Comparison of ENCODE assay signal across 10 cellular contexts in the genomic region with DNA sequence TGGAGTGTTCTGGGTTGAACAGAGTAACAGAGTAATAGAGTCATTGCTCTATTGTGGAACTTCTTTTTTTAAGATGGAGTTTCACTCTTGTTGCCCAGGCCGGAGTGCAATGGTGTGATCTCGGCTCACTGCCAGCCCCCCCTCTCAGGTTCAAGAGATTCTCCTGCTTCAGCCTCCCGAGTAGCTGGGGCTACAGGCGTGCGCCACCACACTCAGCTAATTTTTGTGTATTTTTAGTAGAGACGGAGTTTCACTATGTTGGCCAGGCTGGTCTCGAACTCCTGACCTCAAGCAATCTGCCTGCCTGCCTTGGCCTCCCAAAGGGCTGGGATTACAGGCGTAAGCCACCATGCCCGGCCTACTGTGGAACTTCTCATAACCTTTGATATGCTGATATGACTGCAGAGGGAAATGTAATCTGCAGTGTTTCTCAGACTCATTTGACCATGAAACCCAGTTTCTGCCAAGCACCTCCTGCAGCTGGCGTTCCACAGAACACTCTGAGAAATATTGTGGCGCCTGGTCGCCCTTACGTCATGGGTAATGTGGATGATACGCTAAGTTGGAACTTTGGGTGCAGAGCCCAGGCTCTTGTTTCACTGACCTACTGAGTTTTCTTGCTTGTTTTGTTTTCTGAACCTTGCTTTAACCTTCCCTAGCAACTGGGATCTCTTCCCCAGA.
DNase-seq lines count a peak whose midpoint lies in the region; ATAC-seq lines count a peak whose summit lies in the region.
"Had no signal": no experiment of that assay in that cellular context is flagged by ENCODE, and none has a peak within 500 bp of the region (broad histone marks: within the 10 kb centered on the region; RNA-seq: fewer than 3 reads in every experiment).

No MANE protein-coding gene starts in this region.

- ATAC-seq in activated naive CD8-positive, alpha-beta T cell treated with anti-CD3 and anti-CD28 coated beads, Interleukin-2, amount 50 U/mL, for 24 hours = no peak
- ATAC-seq in GM21619 (IDR thresholded peaks at IDR 0.05; ENCODE audit: unreplicated experiment) = peak; percentile 58
- peak; percentile 61 for ATAC-seq in HG03196 (IDR thresholded peaks at IDR 0.05; ENCODE audit: unreplicated experiment)
- peak; percentile 89 to 95 for ATAC-seq in stimulated activated naive B cell treated with anti-CD40 and anti-IgM and Interleukin-4, amounts not matched to agents 10 μg/mL and 1 μg/mL and 100 μg/mL, for 72 hours (replicated peaks)
- ATAC-seq: SK-N-SH treated with all-trans-retinoic acid at 6 μM for 48 hours had no signal

- no peaks in the 10 kb centered on the region for H3K36me3 Mint-ChIP-seq in activated naive CD8-positive, alpha-beta T cell treated with anti-CD3 and anti-CD28 coated beads, Interleukin-2, amount 50 U/mL, for 24 hours (ENCODE audit: low read depth)
- H3K36me3 Mint-ChIP-seq in activated naive CD8-positive, alpha-beta T cell treated with anti-CD3 and anti-CD28 coated beads for 36 hours = peaks cover 2% of the 10 kb centered on the region
- peaks cover 11 to 23% of the 10 kb centered on the region in 2 donors for H3K36me3 Mint-ChIP-seq in stimulated activated naive B cell treated with anti-CD40 and anti-IgM and Interleukin-4, amounts not matched to agents 10 μg/mL and 1 μg/mL and 100 μg/mL, for 72 hours

- peak overlapping the region; percentile 79 for H3K27ac Mint-ChIP-seq in activated naive CD8-positive, alpha-beta T cell treated with anti-CD3 and anti-CD28 coated beads, Interleukin-2, amount 50 U/mL, for 24 hours
- no peak overlapping the region for H3K27ac Mint-ChIP-seq in activated naive CD8-positive, alpha-beta T cell treated with anti-CD3 and anti-CD28 coated beads for 36 hours
- H3K27ac Mint-ChIP-seq in stimulated activated naive B cell treated with anti-CD40 and anti-IgM and Interleukin-4, amounts not matched to agents 10 μg/mL and 1 μg/mL and 100 μg/mL, for 72 hours = peak overlapping the region; percentile 94

- DNase-seq in activated naive CD8-positive, alpha-beta T cell treated with anti-CD3 and anti-CD28 coated beads, Interleukin-2, amount 50 U/mL, for 24 hours = no peak
- no peak for DNase-seq in activated naive CD8-positive, alpha-beta T cell treated with anti-CD3 and anti-CD28 coated beads for 36 hours
- peak; percentile 81 for DNase-seq in stimulated activated naive B cell treated with anti-CD40 and anti-IgM and Interleukin-4, amounts not matched to agents 10 μg/mL and 1 μg/mL and 100 μg/mL, for 72 hours
- DNase-seq in cerebellar cortex (ENCODE audit: low spot score) (no peak), NCI-H1694 (lab: John Stamatoyannopoulos, UW) (no peak), ecto neural progenitor cell (ENCODE audit: low spot score) (no peak)
- DNase-seq: central memory CD4-positive, alpha-beta T cell had no signal

- peaks cover 36% of the 10 kb centered on the region for H3K4me1 Mint-ChIP-seq in activated naive CD8-positive, alpha-beta T cell treated with anti-CD3 and anti-CD28 coated beads, Interleukin-2, amount 50 U/mL, for 24 hours
- H3K4me1 Mint-ChIP-seq in activated naive CD8-positive, alpha-beta T cell treated with anti-CD3 and anti-CD28 coated beads for 36 hours = peaks cover 24% of the 10 kb centered on the region
- H3K4me1 Mint-ChIP-seq in stimulated activated naive B cell treated with anti-CD40 and anti-IgM and Interleukin-4, amounts not matched to agents 10 μg/mL and 1 μg/mL and 100 μg/mL, for 72 hours = peaks cover 47 to 66% of the 10 kb centered on the region in 2 donors

- H3K4me3 Mint-ChIP-seq in activated naive CD8-positive, alpha-beta T cell treated with anti-CD3 and anti-CD28 coated beads, Interleukin-2, amount 50 U/mL, for 24 hours = no peak overlapping the region
- no peak overlapping the region for H3K4me3 Mint-ChIP-seq in activated naive CD8-positive, alpha-beta T cell treated with anti-CD3 and anti-CD28 coated beads for 36 hours
- peak overlapping the region; percentile 77 to 82 for H3K4me3 Mint-ChIP-seq in stimulated activated naive B cell treated with anti-CD40 and anti-IgM and Interleukin-4, amounts not matched to agents 10 μg/mL and 1 μg/mL and 100 μg/mL, for 72 hours

- peaks cover 12% of the 10 kb centered on the region for H3K9me3 Mint-ChIP-seq in activated naive CD8-positive, alpha-beta T cell treated with anti-CD3 and anti-CD28 coated beads, Interleukin-2, amount 50 U/mL, for 24 hours
- H3K9me3 Mint-ChIP-seq in activated naive CD8-positive, alpha-beta T cell treated with anti-CD3 and anti-CD28 coated beads for 36 hours = peaks cover 3% of the 10 kb centered on the region
- H3K9me3 Mint-ChIP-seq in stimulated activated naive B cell treated with anti-CD40 and anti-IgM and Interleukin-4, amounts not matched to agents 10 μg/mL and 1 μg/mL and 100 μg/mL, for 72 hours = peaks cover 6 to 11% of the 10 kb centered on the region in 2 donors

- H3K27me3 Mint-ChIP-seq in activated naive CD8-positive, alpha-beta T cell treated with anti-CD3 and anti-CD28 coated beads, Interleukin-2, amount 50 U/mL, for 24 hours = peaks cover 7% of the 10 kb centered on the region
- peaks cover 8% of the 10 kb centered on the region for H3K27me3 Mint-ChIP-seq in activated naive CD8-positive, alpha-beta T cell treated with anti-CD3 and anti-CD28 coated beads for 36 hours
- H3K27me3 Mint-ChIP-seq in stimulated activated naive B cell treated with anti-CD40 and anti-IgM and Interleukin-4, amounts not matched to agents 10 μg/mL and 1 μg/mL and 100 μg/mL, for 72 hours = peaks cover 9 to 12% of the 10 kb centered on the region in 2 donors

Comparison
In these comparisons a context has a peak if more than half of its experiments do, and no peak if none do; other contexts are left out.
1. H3K4me3 Mint-ChIP-seq: peak in stimulated activated naive B cell treated with anti-CD40 and anti-IgM and Interleukin-4, amounts not matched to agents 10 μg/mL and 1 μg/mL and 100 μg/mL, for 72 hours (2 of 2); none in activated naive CD8-positive, alpha-beta T cell treated with anti-CD3 and anti-CD28 coated beads, Interleukin-2, amount 50 U/mL, for 24 hours (single experiment) and activated naive CD8-positive, alpha-beta T cell treated with anti-CD3 and anti-CD28 coated beads for 36 hours (single experiment).